8 cellular contexts compared by ENCODE assay signal in genomic region chr2:116877274-116877673, GRCh38.
"Had no signal": no experiment of that assay in that cellular context is flagged by ENCODE, and none has a peak within 500 bp of the region (broad histone marks: within the 10 kb centered on the region; RNA-seq: fewer than 3 reads in every experiment).

No MANE protein-coding gene starts in this region.

- FAIRE-seq: H1, H54, HTR-8/SVneo, K562 had no signal

- H3K4me2 ChIP-seq: GM23338 had no signal

- H2AFZ ChIP-seq: GM23338 had no signal

- ATAC-seq: GM23338, K562 had no signal

- DNase-seq: H9, HCEC 1CT, IMR-90 had no signal

- H3K4me3 ChIP-seq: GM23338, K562 had no signal
